In the genomic region with DNA sequence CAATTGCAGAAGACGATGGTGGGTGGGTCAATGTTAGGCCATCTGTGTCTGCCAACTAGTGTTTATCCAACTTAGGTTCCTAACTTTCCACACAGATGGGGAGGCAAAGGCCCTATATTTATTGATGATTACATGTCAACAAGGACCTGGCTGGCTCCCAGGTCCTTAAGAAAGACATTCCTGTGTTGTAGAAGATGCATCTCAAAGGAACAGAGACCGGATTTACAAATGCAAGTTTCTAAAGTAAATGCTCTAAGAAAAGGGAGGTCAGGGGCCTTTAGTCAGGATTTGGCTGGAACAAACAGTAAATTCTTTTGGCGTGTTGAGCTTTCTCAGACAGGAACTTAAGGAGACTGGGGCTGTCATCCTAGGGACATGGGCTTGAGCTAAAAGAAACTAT, we compare ENCODE assay signal across 19 cellular contexts.
A peak's percentile ranks its signal among the peaks of the same experiment; 100 is the strongest.
DNase-seq lines count a peak whose midpoint lies in the region; TF ChIP-seq lines count a peak whose summit lies in the region.
"Had no signal": no experiment of that assay in that cellular context is flagged by ENCODE, and none has a peak within 500 bp of the region (broad histone marks: within the 10 kb centered on the region; RNA-seq: fewer than 3 reads in every experiment).

No MANE protein-coding gene starts in this region.

- DNase-seq in choroid plexus epithelial cell (ENCODE audit: low read depth), result peak; percentile 28
- DNase-seq in iPS DF 19.7 (ENCODE audit: low read depth, low spot score), result peak; percentile 54
- DNase-seq in neural crest cell (ENCODE audit: low read depth, low spot score), result no peak
- DNase-seq in activated gamma-delta T cell (lab: John Stamatoyannopoulos, UW), result no peak
- DNase-seq in smooth muscle cell (lab: John Stamatoyannopoulos, UW; ENCODE audit: unreplicated experiment), result no peak
- DNase-seq in Karpas-422, result no peak
- DNase-seq: CD4-positive, alpha-beta T cell; H9; KBM-7; MG63; NCI-H1417; NCI-H1694; NCI-H2081; NCI-H2227 treated with DMSO at 0.1 percent for 48 hours; NCI-H526 treated with DMSO at 0.1 percent for 48 hours; SHP77 had no signal

- no peaks in the 10 kb centered on the region for H3F3A ChIP-seq in smooth muscle cell (ENCODE audit: low read depth)

- H3K9me3 Mint-ChIP-seq in neural crest cell, result no peaks in the 10 kb centered on the region
- H3K9me3 Mint-ChIP-seq: CD4-positive, alpha-beta T cell had no signal

- H2AFZ ChIP-seq in smooth muscle cell (ENCODE audit: low read depth) (no peak overlapping the region), Karpas-422 (ENCODE audit: low read length) (no peak overlapping the region)

- no peaks in the 10 kb centered on the region for H3K36me3 Mint-ChIP-seq in neural crest cell (ENCODE audit: low read depth)

- H3K4me3 Mint-ChIP-seq in neural crest cell, result no peak overlapping the region
- H3K4me3 Mint-ChIP-seq: CD4-positive, alpha-beta T cell; H9 had no signal

- peaks cover 10% of the 10 kb centered on the region for H3K4me1 Mint-ChIP-seq in neural crest cell

- H3K9me2 ChIP-seq in Karpas-422 (replicated peaks; ENCODE audit: insufficient read depth, low read length), result no peaks in the 10 kb centered on the region

- peak overlapping the region; percentile 55 for H3K27ac ChIP-seq in HUES48 (ENCODE audit: low read depth, low read length)
- H3K27ac ChIP-seq in smooth muscle cell (ENCODE audit: low read depth), result no peak overlapping the region
- no peak overlapping the region for H3K27ac ChIP-seq in Karpas-422 (ENCODE audit: low read length)
- H3K27ac ChIP-seq: BLaER1, RWPE1 had no signal

- H3K9ac ChIP-seq in HUES48 (ENCODE audit: low read depth, low read length) (no peak overlapping the region), smooth muscle cell (ENCODE audit: low read depth) (no peak overlapping the region), Karpas-422 (ENCODE audit: low read length) (no peak overlapping the region)
- H3K9ac ChIP-seq: BLaER1 had no signal

- H3K36me3 ChIP-seq in HUES48 (ENCODE audit: control insufficient read depth, insufficient read depth, low read length) (no peaks in the 10 kb centered on the region), smooth muscle cell (ENCODE audit: low read depth) (no peaks in the 10 kb centered on the region), Karpas-422 (ENCODE audit: insufficient read depth, low read length) (no peaks in the 10 kb centered on the region)
- H3K36me3 ChIP-seq: BLaER1, MG63 had no signal

- peaks cover 6% of the 10 kb centered on the region; the same call in 1 of the 2 replicates for H3K4me1 ChIP-seq in HUES48 (ENCODE audit: control insufficient read depth, insufficient read depth, low read length)
- H3K4me1 ChIP-seq in smooth muscle cell (ENCODE audit: low read depth), result no peaks in the 10 kb centered on the region
- H3K4me1 ChIP-seq in Karpas-422 (ENCODE audit: low read length), result no peaks in the 10 kb centered on the region
- H3K4me1 ChIP-seq: BLaER1 had no signal

- no peak overlapping the region for H3K4me3 ChIP-seq in HUES48 (ENCODE audit: low read depth, low read length)
- H3K4me3 ChIP-seq in choroid plexus epithelial cell (ENCODE audit: low read depth, low read length), result no peak overlapping the region
- no peak overlapping the region for H3K4me3 ChIP-seq in smooth muscle cell
- H3K4me3 ChIP-seq in Karpas-422 (ENCODE audit: low read length), result no peak overlapping the region
- H3K4me3 ChIP-seq: BLaER1, MG63 had no signal

- H3K4me2 ChIP-seq in smooth muscle cell (no peak overlapping the region), Karpas-422 (ENCODE audit: low read depth, low read length, poor library complexity, severe bottlenecking) (no peak overlapping the region)
- H3K4me2 ChIP-seq: BLaER1 had no signal

- TF ChIP-seq CTCF in choroid plexus epithelial cell (conservative IDR thresholded peaks at IDR 0.05; ENCODE audit: low read depth, low read length), result no peak
- TF ChIP-seq CTCF in neural crest cell (conservative IDR thresholded peaks at IDR 0.05), result no peak
- no peak for TF ChIP-seq CTCF in smooth muscle cell (IDR thresholded peaks at IDR 0.05; ENCODE audit: borderline replicate concordance, insufficient read depth, poor library complexity, severe bottlenecking)

- H3K9me3 ChIP-seq in HUES48 (ENCODE audit: control insufficient read depth, insufficient read depth, low read length) (no peaks in the 10 kb centered on the region), smooth muscle cell (replicated peaks; ENCODE audit: low read depth) (no peaks in the 10 kb centered on the region), Karpas-422 (ENCODE audit: low read length) (no peaks in the 10 kb centered on the region)
- H3K9me3 ChIP-seq: BLaER1, MG63 had no signal

- WGBS in smooth muscle cell (ENCODE audit: low lambda C conversion rate), result 44% methylated on average over 3 of the region's 3 CpGs

- H3K79me2 ChIP-seq in smooth muscle cell (ENCODE audit: low read depth) (no peaks in the 10 kb centered on the region), Karpas-422 (ENCODE audit: low read length) (no peaks in the 10 kb centered on the region)

- H3K27me3 ChIP-seq in HUES48 (ENCODE audit: control insufficient read depth, insufficient read depth, low read length), result peaks cover 97% of the 10 kb centered on the region
- peaks cover 29% of the 10 kb centered on the region for H3K27me3 ChIP-seq in smooth muscle cell (ENCODE audit: low read depth)
- no peaks in the 10 kb centered on the region for H3K27me3 ChIP-seq in Karpas-422 (ENCODE audit: low read length)
- H3K27me3 ChIP-seq: BLaER1, MG63 had no signal

- H3K27me3 Mint-ChIP-seq in neural crest cell (ENCODE audit: low read depth), result no peaks in the 10 kb centered on the region

- H4K20me1 ChIP-seq in smooth muscle cell (ENCODE audit: low read depth) (no peaks in the 10 kb centered on the region), Karpas-422 (ENCODE audit: insufficient read depth, low read depth, low read length) (no peaks in the 10 kb centered on the region)
- H4K20me1 ChIP-seq: BLaER1 had no signal

- peak overlapping the region; percentile 14 for H3K27ac Mint-ChIP-seq in neural crest cell (ENCODE audit: unreplicated experiment)
- H3K27ac Mint-ChIP-seq: CD4-positive, alpha-beta T cell had no signal

Comparison
In these comparisons a context has a peak if more than half of its experiments do, and no peak if none do; other contexts are left out.
1. DNase-seq: peak in choroid plexus epithelial cell (single experiment) and iPS DF 19.7 (single experiment); none in neural crest cell (single experiment), activated gamma-delta T cell (single experiment), smooth muscle cell (single experiment) and Karpas-422 (single experiment).